In the genomic region with DNA sequence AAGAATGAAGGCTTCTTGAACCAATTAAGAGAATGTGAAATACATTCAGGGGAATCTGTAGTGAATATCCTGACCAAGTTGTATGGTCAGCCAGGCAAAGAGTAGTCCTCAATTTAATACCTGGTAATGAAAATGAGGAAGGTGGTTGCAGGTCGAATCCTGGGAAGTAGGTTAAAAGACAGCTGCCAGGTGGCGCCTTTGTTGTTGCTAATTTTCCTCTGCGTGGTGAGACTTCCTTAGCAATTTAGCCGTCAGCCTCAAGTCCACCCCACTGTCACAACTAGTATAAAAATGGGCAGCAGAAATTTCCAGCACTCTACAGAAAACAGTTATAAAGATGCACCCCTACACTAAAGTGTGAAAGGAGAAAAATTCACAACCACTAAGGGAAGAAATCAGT, we compare ENCODE assay signal across 9 cellular contexts.
A peak's percentile ranks its signal among the peaks of the same experiment; 100 is the strongest.
DNase-seq lines count a peak whose midpoint lies in the region; ATAC-seq and TF ChIP-seq lines count a peak whose summit lies in the region.
"Had no signal": no experiment of that assay in that cellular context is flagged by ENCODE, and none has a peak within 500 bp of the region (broad histone marks: within the 10 kb centered on the region; RNA-seq: fewer than 3 reads in every experiment).

No MANE protein-coding gene starts in this region.

- no peak overlapping the region for H3K27ac Mint-ChIP-seq in naive thymus-derived CD8-positive, alpha-beta T cell
- H3K27ac Mint-ChIP-seq: activated T-cell treated with anti-CD3 and anti-CD28 coated beads, Interleukin-2, amount 50 U/mL, for 24 hours had no signal

- no peak overlapping the region for H3K4me3 Mint-ChIP-seq in naive thymus-derived CD8-positive, alpha-beta T cell
- H3K4me3 Mint-ChIP-seq: activated T-cell treated with anti-CD3 and anti-CD28 coated beads, Interleukin-2, amount 50 U/mL, for 24 hours had no signal

- no peak overlapping the region for H3K4me2 ChIP-seq in PC-3 (ENCODE audit: low read length)
- no peak overlapping the region for H3K4me2 ChIP-seq in MM.1S (ENCODE audit: low read depth, low read length)

- H3K36me3 ChIP-seq in PC-3 (ENCODE audit: low read depth, low read length) (no peaks in the 10 kb centered on the region), left ventricle myocardium inferior (no peaks in the 10 kb centered on the region), MM.1S (replicated peaks; ENCODE audit: insufficient read depth, low read length) (no peaks in the 10 kb centered on the region)

- peak; percentile 64 for ATAC-seq in PC-3
- no peak for ATAC-seq in naive thymus-derived CD8-positive, alpha-beta T cell
- ATAC-seq in stimulated activated naive CD8-positive, alpha-beta T cell treated with anti-CD3 and anti-CD28 coated beads, Interleukin-15, Interleukin-2, amounts not matched to agents 100 U/mL and 50 U/mL, for 24 hours, result no peak

- no peaks in the 10 kb centered on the region for H3K36me3 Mint-ChIP-seq in naive thymus-derived CD8-positive, alpha-beta T cell

- intact Hi-C loops in PC-3 (cut with micrococcal nuclease), result loop anchor here (1.0 to 5.0 kb wide), 2 partner anchors 143 to 342 kb away; no protein-coding TSS in a partner anchor
- intact Hi-C loops in left ventricle myocardium inferior (cut with micrococcal nuclease), result loop anchor here (10.0 kb wide), 1 partner anchor 141 kb away; no protein-coding TSS in a partner anchor

- peaks cover 10% of the 10 kb centered on the region; the same call in 1 of the 2 replicates for H3K27me3 ChIP-seq in PC-3 (ENCODE audit: low read length)
- H3K27me3 ChIP-seq in left ventricle myocardium inferior (ENCODE audit: low read depth), result no peaks in the 10 kb centered on the region
- H3K27me3 ChIP-seq in MM.1S (replicated peaks; ENCODE audit: insufficient read depth, low read length), result no peaks in the 10 kb centered on the region

- CTCF ChIA-PET in PC-3 (lab: Charles Lee), result interaction anchor here (1.7 to 2.1 kb wide), 2 partner anchors 338 to 342 kb away, joined by 6 to 7 read pairs; no protein-coding TSS in a partner anchor

- peaks cover 4 to 25% (median 11%) of the 10 kb centered on the region in 5 donors for H3K27me3 Mint-ChIP-seq in naive thymus-derived CD8-positive, alpha-beta T cell

- H3K9me3 Mint-ChIP-seq in naive thymus-derived CD8-positive, alpha-beta T cell, result no peaks in the 10 kb centered on the region
- H3K9me3 Mint-ChIP-seq: activated T-cell treated with anti-CD3 and anti-CD28 coated beads, Interleukin-2, amount 50 U/mL, for 24 hours had no signal

- no peak overlapping the region for H3K4me3 ChIP-seq in PC-3 (ENCODE audit: low read length)
- no peak overlapping the region for H3K4me3 ChIP-seq in left ventricle myocardium inferior
- no peak overlapping the region for H3K4me3 ChIP-seq in MM.1S (ENCODE audit: low read length)

- no peaks in the 10 kb centered on the region for H3K4me1 Mint-ChIP-seq in naive thymus-derived CD8-positive, alpha-beta T cell

- no peak overlapping the region for H3K27ac ChIP-seq in PC-3 (ENCODE audit: low read length)
- peak overlapping the region; percentile 53 for H3K27ac ChIP-seq in left ventricle myocardium inferior (replicated peaks)
- H3K27ac ChIP-seq in MM.1S (ENCODE audit: low read length), result no peak overlapping the region

- no peak overlapping the region for H3K9ac ChIP-seq in PC-3 (ENCODE audit: low read length)
- H3K9ac ChIP-seq in MM.1S (ENCODE audit: low read length), result no peak overlapping the region

- H3K9me3 ChIP-seq in PC-3 (ENCODE audit: low read length), result no peaks in the 10 kb centered on the region
- H3K9me3 ChIP-seq in left ventricle myocardium inferior (replicated peaks), result no peaks in the 10 kb centered on the region
- no peaks in the 10 kb centered on the region for H3K9me3 ChIP-seq in MM.1S (replicated peaks; ENCODE audit: insufficient read depth, low read length)

- H3K9me2 ChIP-seq in PC-3 (replicated peaks; ENCODE audit: low read length) (no peaks in the 10 kb centered on the region), MM.1S (replicated peaks; ENCODE audit: insufficient read depth, low read length) (no peaks in the 10 kb centered on the region)

- TF ChIP-seq CTCF in GM12874 (IDR thresholded peaks at IDR 0.05; ENCODE audit: insufficient read depth, low read depth, low read length), result 0 out of 2 replicates have a peak, but pooled peaks have one; percentile 5
- peak; percentile 42; the same call in 1 of the 2 replicates for TF ChIP-seq CTCF in PC-3 (conservative IDR thresholded peaks at IDR 0.05; ENCODE audit: low read depth, low read length)
- peak; percentile 46 for TF ChIP-seq CTCF in left ventricle myocardium inferior (IDR thresholded peaks at IDR 0.05; ENCODE audit: borderline replicate concordance)
- no peak for TF ChIP-seq CTCF in MM.1S (IDR thresholded peaks at IDR 0.05; ENCODE audit: low read length)

- BruUV-seq in PC-3 (replicated peaks; lab: Mats Ljungman, UMichigan), result no TSS peak

- H3K4me1 ChIP-seq in PC-3 (ENCODE audit: insufficient read depth, low read length) (no peaks in the 10 kb centered on the region), left ventricle myocardium inferior (peaks cover 19% of the 10 kb centered on the region), MM.1S (ENCODE audit: low read length) (peaks cover under 1% of the 10 kb centered on the region; the same call in 1 of the 2 replicates)

- POLR2A ChIA-PET in PC-3 (lab: Charles Lee; ENCODE audit: unreplicated experiment), result no interaction called here
- POLR2A ChIA-PET in naive thymus-derived CD8-positive, alpha-beta T cell (lab: Charles Lee), result no interaction called here

- H2AFZ ChIP-seq in PC-3 (ENCODE audit: low read length) (no peak overlapping the region), MM.1S (ENCODE audit: low read length) (no peak overlapping the region)

- H3K79me2 ChIP-seq in PC-3 (ENCODE audit: low read length) (no peaks in the 10 kb centered on the region), MM.1S (ENCODE audit: low read length) (no peaks in the 10 kb centered on the region)

- H4K20me1 ChIP-seq in PC-3 (ENCODE audit: low read length), result no peaks in the 10 kb centered on the region
- H4K20me1 ChIP-seq in MM.1S (ENCODE audit: insufficient read depth, low read length), result no peaks in the 10 kb centered on the region

- H3F3A ChIP-seq in PC-3 (ENCODE audit: low read length, unreplicated experiment), result no peaks in the 10 kb centered on the region
- no peaks in the 10 kb centered on the region for H3F3A ChIP-seq in MM.1S (ENCODE audit: insufficient read depth, low read length)

- peak; percentile 6 for DNase-seq in A172 (ENCODE audit: low spot score)
- peak; percentile 28 for DNase-seq in PC-3
- no peak for DNase-seq in left ventricle myocardium inferior
- DNase-seq in naive thymus-derived CD8-positive, alpha-beta T cell, result no peak
- DNase-seq in activated CD8-positive, alpha-beta memory T cell treated with anti-CD3 and anti-CD28 coated beads for 24 hours, result no peak
- no peak for DNase-seq in stimulated activated naive CD8-positive, alpha-beta T cell treated with anti-CD3 and anti-CD28 coated beads, Interleukin-15, Interleukin-2, amounts not matched to agents 100 U/mL and 50 U/mL, for 24 hours
- no peak for DNase-seq in MM.1S
- DNase-seq: activated T-cell treated with anti-CD3 and anti-CD28 coated beads, Interleukin-2, amount 50 U/mL, for 24 hours had no signal

Comparison
In these comparisons a context has a peak if more than half of its experiments do, and no peak if none do; other contexts are left out.
1. DNase-seq: peak in A172 (single experiment) and PC-3 (single experiment); none in left ventricle myocardium inferior (single experiment), naive thymus-derived CD8-positive, alpha-beta T cell (0 of 10), activated CD8-positive, alpha-beta memory T cell treated with anti-CD3 and anti-CD28 coated beads for 24 hours (single experiment), stimulated activated naive CD8-positive, alpha-beta T cell treated with anti-CD3 and anti-CD28 coated beads, Interleukin-15, Interleukin-2, amounts not matched to agents 100 U/mL and 50 U/mL, for 24 hours (single experiment) and MM.1S (single experiment).